ENCODE assay signal across 13 cellular contexts in the genomic region with DNA sequence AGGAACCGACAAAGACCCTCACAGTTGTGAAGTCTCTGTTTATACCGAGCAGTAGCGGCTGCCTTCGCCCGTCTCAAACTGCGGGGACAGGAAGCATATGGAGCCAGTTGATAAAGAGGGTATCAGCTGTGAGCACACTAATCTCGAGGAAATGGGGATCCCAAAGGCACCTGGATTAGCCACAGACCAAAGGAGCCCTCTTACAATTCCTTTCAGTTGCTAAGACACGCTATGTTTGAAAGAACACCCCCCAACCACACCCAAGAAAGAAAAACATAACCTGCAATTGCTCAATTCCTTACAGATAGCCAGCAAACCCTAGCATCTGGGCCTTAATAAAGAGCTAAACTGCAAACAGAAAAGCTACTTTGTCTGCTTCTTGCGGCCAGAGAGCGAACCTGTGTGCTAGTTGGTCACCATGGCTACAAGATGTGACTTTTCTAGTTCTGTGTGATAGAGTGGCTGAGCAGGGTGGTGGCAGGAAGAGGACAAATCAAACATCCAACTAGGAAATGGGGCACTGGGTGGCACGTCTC. TPM values are rescaled to one million over a fixed set of nuclear protein-coding genes. Genes with fewer than 3 reads are reported as not detected.
DNase-seq lines count a peak whose midpoint lies in the region; ATAC-seq, FAIRE-seq and TF ChIP-seq lines count a peak whose summit lies in the region.
"Had no signal": no experiment of that assay in that cellular context is flagged by ENCODE, and none has a peak within 500 bp of the region (broad histone marks: within the 10 kb centered on the region; RNA-seq: fewer than 3 reads in every experiment).

No MANE protein-coding gene starts in this region.

- FAIRE-seq in keratinocyte (lab: Jason Lieb, UNC), result no peak

- H4K20me1 ChIP-seq in keratinocyte (ENCODE audit: control insufficient read depth, extremely low read depth, insufficient read depth, low read length), result no peaks in the 10 kb centered on the region

- ATAC-seq in stimulated activated naive CD8-positive, alpha-beta T cell treated with anti-CD3 and anti-CD28 coated beads, Interleukin-15, Interleukin-2, amounts not matched to agents 100 U/mL and 50 U/mL, for 24 hours, result no peak
- ATAC-seq in activated naive CD4-positive, alpha-beta T cell treated with anti-CD3 and anti-CD28 coated beads, Interleukin-2, amount 50 U/mL, for 72 hours, result peak; percentile 11 to 25
- ATAC-seq in upper lobe of right lung (peak; percentile 32), GM21825 (IDR thresholded peaks at IDR 0.05; ENCODE audit: unreplicated experiment) (no peak), GM21576 (IDR thresholded peaks at IDR 0.05; ENCODE audit: unreplicated experiment) (no peak)

- H3K27me3 Mint-ChIP-seq in stimulated activated naive CD8-positive, alpha-beta T cell treated with anti-CD3 and anti-CD28 coated beads, Interleukin-15, Interleukin-2, amounts not matched to agents 100 ng/mL and 50 ng/mL, for 24 hours, result no peaks in the 10 kb centered on the region

- H3K27me3 ChIP-seq in keratinocyte (ENCODE audit: control insufficient read depth, extremely low read depth, insufficient read depth, low read length) (no peaks in the 10 kb centered on the region), upper lobe of right lung (no peaks in the 10 kb centered on the region)

- H3K27ac ChIP-seq in keratinocyte (ENCODE audit: control insufficient read depth, insufficient read depth, low read length) (no peak overlapping the region), upper lobe of right lung (no peak overlapping the region)
- H3K27ac ChIP-seq: HL-60, SK-N-MC had no signal

- H3K79me2 ChIP-seq in keratinocyte (ENCODE audit: control insufficient read depth, insufficient read depth, low read length), result no peaks in the 10 kb centered on the region

- peak overlapping the region; percentile 21 for H2AFZ ChIP-seq in keratinocyte (ENCODE audit: control insufficient read depth, low read length)

- peaks cover 14% of the 10 kb centered on the region for H3K4me1 ChIP-seq in keratinocyte (ENCODE audit: control insufficient read depth, extremely low read depth, insufficient read depth, low read length)
- peaks cover 18% of the 10 kb centered on the region for H3K4me1 ChIP-seq in upper lobe of right lung

- dilution Hi-C loops in keratinocyte (cut with MboI; ENCODE audit: extremely low pct_ligation_motif_present, low sequenced_read_pairs), result no loop called here

- H3K4me2 ChIP-seq in keratinocyte (ENCODE audit: control insufficient read depth, extremely low read depth, insufficient read depth, low read depth, low read length), result no peak overlapping the region

- peaks cover 89% of the 10 kb centered on the region for H3K4me1 Mint-ChIP-seq in stimulated activated naive CD8-positive, alpha-beta T cell treated with anti-CD3 and anti-CD28 coated beads, Interleukin-15, Interleukin-2, amounts not matched to agents 100 ng/mL and 50 ng/mL, for 24 hours (ENCODE audit: low read depth)

- peak overlapping the region; percentile 35 for H3K4me3 Mint-ChIP-seq in stimulated activated naive CD8-positive, alpha-beta T cell treated with anti-CD3 and anti-CD28 coated beads, Interleukin-15, Interleukin-2, amounts not matched to agents 100 ng/mL and 50 ng/mL, for 24 hours

- H3K4me3 ChIP-seq in keratinocyte (ENCODE audit: control insufficient read depth in 2 of 3, extremely low read depth in 1 of 3, insufficient read depth in 2 of 3, low read depth in 1 of 3, low read length in 3 of 3) (no peak overlapping the region), upper lobe of right lung (no peak overlapping the region)
- H3K4me3 ChIP-seq: SK-N-MC had no signal

- no peaks in the 10 kb centered on the region for H3K9me3 ChIP-seq in keratinocyte (ENCODE audit: control insufficient read depth, low read depth, low read length)
- no peaks in the 10 kb centered on the region for H3K9me3 ChIP-seq in upper lobe of right lung

- H3K9me1 ChIP-seq in keratinocyte (ENCODE audit: control insufficient read depth, extremely low read depth, insufficient read depth, low read length), result no peaks in the 10 kb centered on the region

- H3K9me3 Mint-ChIP-seq in stimulated activated naive CD8-positive, alpha-beta T cell treated with anti-CD3 and anti-CD28 coated beads, Interleukin-15, Interleukin-2, amounts not matched to agents 100 ng/mL and 50 ng/mL, for 24 hours, result no peaks in the 10 kb centered on the region
- no peaks in the 10 kb centered on the region for H3K9me3 Mint-ChIP-seq in activated naive CD4-positive, alpha-beta T cell treated with anti-CD3 and anti-CD28 coated beads, Interleukin-2, amount 50 U/mL, for 72 hours

- no peaks in the 10 kb centered on the region for H3K36me3 Mint-ChIP-seq in stimulated activated naive CD8-positive, alpha-beta T cell treated with anti-CD3 and anti-CD28 coated beads, Interleukin-15, Interleukin-2, amounts not matched to agents 100 ng/mL and 50 ng/mL, for 24 hours (ENCODE audit: low read depth)
- no peaks in the 10 kb centered on the region for H3K36me3 Mint-ChIP-seq in activated naive CD4-positive, alpha-beta T cell treated with anti-CD3 and anti-CD28 coated beads, Interleukin-2, amount 50 U/mL, for 72 hours

- no peak for DNase-seq in stimulated activated naive CD8-positive, alpha-beta T cell treated with anti-CD3 and anti-CD28 coated beads, Interleukin-15, Interleukin-2, amounts not matched to agents 100 U/mL and 50 U/mL, for 24 hours
- peak in 1 of 2 donors; percentile 35 for DNase-seq in activated naive CD4-positive, alpha-beta T cell treated with anti-CD3 and anti-CD28 coated beads, Interleukin-2, amount 50 U/mL, for 72 hours (ENCODE audit: low spot score in 2 of 2)
- DNase-seq in keratinocyte (ENCODE audit: low read depth, low spot score), result no peak
- no peak for DNase-seq in upper lobe of right lung
- no peak for DNase-seq in NCI-H2196 treated with DMSO at 0.1 percent for 48 hours (lab: John Stamatoyannopoulos, UW; ENCODE audit: unreplicated experiment)
- DNase-seq: activated CD8-positive, alpha-beta memory T cell treated with anti-CD3 and anti-CD28 coated beads for 24 hours; NCI-H1092; NCI-H69 had no signal

- H3K36me3 ChIP-seq in keratinocyte (ENCODE audit: control insufficient read depth in 2 of 2, extremely low read depth in 1 of 2, insufficient read depth in 2 of 2, low read length in 2 of 2) (no peaks in the 10 kb centered on the region), upper lobe of right lung (no peaks in the 10 kb centered on the region)

- no peak overlapping the region for H3K9ac ChIP-seq in keratinocyte (ENCODE audit: control insufficient read depth, extremely low read depth, insufficient read depth, low read length)

- TF ChIP-seq CTCF in keratinocyte (optimal IDR thresholded peaks at IDR 0.05 in 1 of 3, IDR thresholded peaks at IDR 0.05 in 1 of 3, conservative IDR thresholded peaks at IDR 0.05 in 1 of 3; ENCODE audit: extremely low read depth in 1 of 3, insufficient read depth in 2 of 3, low read length in 3 of 3) (no peak), upper lobe of right lung (IDR thresholded peaks at IDR 0.05) (no peak)

- peak overlapping the region; percentile 50 for H3K27ac Mint-ChIP-seq in stimulated activated naive CD8-positive, alpha-beta T cell treated with anti-CD3 and anti-CD28 coated beads, Interleukin-15, Interleukin-2, amounts not matched to agents 100 ng/mL and 50 ng/mL, for 24 hours
- peak overlapping the region; percentile 22 to 77 for H3K27ac Mint-ChIP-seq in activated naive CD4-positive, alpha-beta T cell treated with anti-CD3 and anti-CD28 coated beads, Interleukin-2, amount 50 U/mL, for 72 hours

- intact Hi-C loops in upper lobe of right lung (cut with DNase I), result loop anchor here (5.0 kb wide), 1 partner anchor 250 kb away; no protein-coding TSS in a partner anchor

RNA-seq across cellular contexts. Expression of a gene that starts 23.3 kb away (rescaled TPM):
- total RNA-seq in activated naive CD4-positive, alpha-beta T cell treated with anti-CD3 and anti-CD28 coated beads, Interleukin-2, amount 50 U/mL, for 72 hours, result not detected
- polyA plus RNA-seq in keratinocyte, result 0.02 to 0.37 TPM (median 0.03 TPM) in 3 replicates
- polyA plus RNA-seq in keratinocyte (2011; ENCODE audit: low read depth), result 0.26 TPM
- 0.03 and 0.09 TPM in 2 replicates for polyA plus RNA-seq in keratinocyte (2011; cell fraction: cytosol; rRNA removed)
- polyA plus RNA-seq in keratinocyte (2011; cell fraction: nucleus; rRNA removed), result 0.09 TPM in 1 of 2 replicates, not detected in the other
- 0.17 and 0.18 TPM in 2 replicates for polyA plus RNA-seq in keratinocyte (2012; ENCODE audit: low replicate concordance)
- polyA minus RNA-seq in keratinocyte, result 0.16 to 0.20 TPM in 2 of 3 replicates, not detected in the other
- polyA minus RNA-seq in keratinocyte (2011; cell fraction: cytosol; rRNA and poly(A)+ RNA removed), result not detected
- polyA minus RNA-seq in keratinocyte (2011; cell fraction: nucleus; rRNA and poly(A)+ RNA removed), result 0.23 TPM in 1 of 2 replicates, not detected in the other
- not detected for total RNA-seq in upper lobe of right lung

Comparison
In these comparisons a context has a peak if more than half of its experiments do, and no peak if none do; other contexts are left out.
1. ATAC-seq: peak in activated naive CD4-positive, alpha-beta T cell treated with anti-CD3 and anti-CD28 coated beads, Interleukin-2, amount 50 U/mL, for 72 hours (2 of 2) and upper lobe of right lung (single experiment); none in stimulated activated naive CD8-positive, alpha-beta T cell treated with anti-CD3 and anti-CD28 coated beads, Interleukin-15, Interleukin-2, amounts not matched to agents 100 U/mL and 50 U/mL, for 24 hours (single experiment), GM21825 (single experiment) and GM21576 (single experiment).